11 cellular contexts compared by ENCODE assay signal in genomic region chr6:47483516-47483852, GRCh38. TPM values are rescaled to one million over a fixed set of nuclear protein-coding genes. Genes with fewer than 3 reads are reported as not detected.
DNase-seq lines count a peak whose midpoint lies in the region; ATAC-seq and TF ChIP-seq lines count a peak whose summit lies in the region.
"Had no signal": no experiment of that assay in that cellular context is flagged by ENCODE, and none has a peak within 500 bp of the region (broad histone marks: within the 10 kb centered on the region; RNA-seq: fewer than 3 reads in every experiment).

No MANE protein-coding gene starts in this region.

- H3K36me3 Mint-ChIP-seq in CD8-positive, alpha-beta T cell = peaks cover 4% of the 10 kb centered on the region

- peak overlapping the region; percentile 47 for H3K27ac Mint-ChIP-seq in CD8-positive, alpha-beta T cell

- no peak overlapping the region for H3K27ac ChIP-seq in CD8-positive, alpha-beta T cell (ENCODE audit: low read depth, low read length)
- H3K27ac ChIP-seq in HUES6 (ENCODE audit: low read depth, low read length) = no peak overlapping the region
- no peak overlapping the region for H3K27ac ChIP-seq in upper lobe of right lung

- intact Hi-C loops in CD8-positive, alpha-beta T cell (cut with DNase I, micrococcal nuclease) = loop anchor here in 1 of 2 experiments (5.0 kb wide), 1 partner anchor 1351 kb away; no protein-coding TSS in a partner anchor
- intact Hi-C loops in upper lobe of right lung (cut with DNase I) = no loop called here

- H3K4me1 Mint-ChIP-seq in CD8-positive, alpha-beta T cell (ENCODE audit: low read depth) = peaks cover 76% of the 10 kb centered on the region

- H3K4me3 ChIP-seq in CD8-positive, alpha-beta T cell (ENCODE audit: low read depth, low read length) = no peak overlapping the region
- peak overlapping the region; percentile 28; the same call in 1 of the 2 replicates for H3K4me3 ChIP-seq in HUES6 (ENCODE audit: low read depth, low read length)
- no peak overlapping the region for H3K4me3 ChIP-seq in fibroblast of mammary gland (ENCODE audit: control insufficient read depth, low read depth, low read length)
- no peak overlapping the region for H3K4me3 ChIP-seq in upper lobe of right lung
- H3K4me3 ChIP-seq in BE2C (ENCODE audit: low read depth, low read length) = no peak overlapping the region

- DNase-seq in CD8-positive, alpha-beta T cell = no peak
- DNase-seq in fibroblast of mammary gland (ENCODE audit: low read depth) (peak; percentile 6), upper lobe of right lung (no peak), CD1c-positive myeloid dendritic cell (ENCODE audit: extremely low spot score) (no peak), BE2C (no peak), NCI-H1694 (lab: John Stamatoyannopoulos, UW) (no peak)
- DNase-seq: activated CD4-positive, CD25-positive, alpha-beta regulatory T cell treated with anti-CD3 and anti-CD28 coated beads, Interleukin-2, amount 50 U/mL, for 72 hours; COR-L47; stimulated activated CD4-positive, alpha-beta T cell treated with anti-CD3 and anti-CD28 coated beads, Interleukin-2, amount 100 ng/mL, for 48 hours had no signal

- H3K36me3 ChIP-seq in CD8-positive, alpha-beta T cell (ENCODE audit: insufficient read depth, low read length) = no peaks in the 10 kb centered on the region
- H3K36me3 ChIP-seq in HUES6 (ENCODE audit: control insufficient read depth, insufficient read depth, low read length) = 0 out of 2 replicates have a peak, but pooled peaks cover 3% of the 10 kb centered on the region
- no peaks in the 10 kb centered on the region for H3K36me3 ChIP-seq in upper lobe of right lung
- no peaks in the 10 kb centered on the region for H3K36me3 ChIP-seq in BE2C

- POLR2A ChIA-PET in CD8-positive, alpha-beta T cell (lab: Charles Lee) = interaction anchor here (0.6 kb wide), 1 partner anchor 9 kb away, joined by 3 read pairs; no protein-coding TSS in a partner anchor

- peak overlapping the region; percentile 12 for H3K4me3 Mint-ChIP-seq in CD8-positive, alpha-beta T cell

- H3K9ac ChIP-seq in HUES6 (ENCODE audit: low read length) = no peak overlapping the region

- no peaks in the 10 kb centered on the region for H3K27me3 Mint-ChIP-seq in CD8-positive, alpha-beta T cell (ENCODE audit: low read depth)

- no peak for ATAC-seq in CD8-positive, alpha-beta T cell
- ATAC-seq in GM21529 (IDR thresholded peaks at IDR 0.05; ENCODE audit: unreplicated experiment) = peak; percentile 34
- ATAC-seq in upper lobe of right lung = no peak

- TF ChIP-seq CTCF in CD8-positive, alpha-beta T cell (IDR thresholded peaks at IDR 0.05) = no peak
- TF ChIP-seq CTCF in fibroblast of mammary gland (conservative IDR thresholded peaks at IDR 0.05; ENCODE audit: control insufficient read depth, insufficient read depth, low read depth, low read length) (no peak), upper lobe of right lung (IDR thresholded peaks at IDR 0.05) (no peak), BE2C (IDR thresholded peaks at IDR 0.05; ENCODE audit: low read depth, low read length) (no peak)

- CTCF ChIA-PET in CD8-positive, alpha-beta T cell (lab: Charles Lee) = interaction anchor here (0.8 to 1.2 kb wide), 2 partner anchors 52 to 70 kb away, joined by 3 read pairs; no protein-coding TSS in a partner anchor

- H3K9me3 Mint-ChIP-seq in CD8-positive, alpha-beta T cell = no peaks in the 10 kb centered on the region

- H3K9me3 ChIP-seq in CD8-positive, alpha-beta T cell (ENCODE audit: low read length) = no peaks in the 10 kb centered on the region
- H3K9me3 ChIP-seq in HUES6 (ENCODE audit: control insufficient read depth, insufficient read depth, low read depth, low read length) (no peaks in the 10 kb centered on the region), upper lobe of right lung (no peaks in the 10 kb centered on the region), BE2C (no peaks in the 10 kb centered on the region)

- peaks cover 35% of the 10 kb centered on the region for H3K4me1 ChIP-seq in CD8-positive, alpha-beta T cell (ENCODE audit: insufficient read depth, low read length)
- H3K4me1 ChIP-seq in HUES6 (ENCODE audit: control insufficient read depth, insufficient read depth, low read length) (peaks cover 54% of the 10 kb centered on the region), upper lobe of right lung (peaks cover 37% of the 10 kb centered on the region), BE2C (no peaks in the 10 kb centered on the region)

- no peaks in the 10 kb centered on the region for H3K27me3 ChIP-seq in CD8-positive, alpha-beta T cell (ENCODE audit: insufficient read depth, low read length)
- H3K27me3 ChIP-seq in HUES6 (ENCODE audit: control insufficient read depth, insufficient read depth, low read length) = no peaks in the 10 kb centered on the region
- no peaks in the 10 kb centered on the region for H3K27me3 ChIP-seq in upper lobe of right lung
- no peaks in the 10 kb centered on the region for H3K27me3 ChIP-seq in BE2C

RNA-seq across cellular contexts. Expression of gene CD2AP, which starts 5.9 kb away (rescaled TPM):
- 10 to 100 TPM; 43.0 to 51.1 TPM for total RNA-seq in CD8-positive, alpha-beta T cell
- total RNA-seq in upper lobe of right lung = 34.5 TPM
- 1.9 TPM for polyA plus RNA-seq in BE2C (2012; ENCODE audit: insufficient read depth, insufficient read length, low read depth)
